ENCODE assay signal across 8 cellular contexts in the genomic region with DNA sequence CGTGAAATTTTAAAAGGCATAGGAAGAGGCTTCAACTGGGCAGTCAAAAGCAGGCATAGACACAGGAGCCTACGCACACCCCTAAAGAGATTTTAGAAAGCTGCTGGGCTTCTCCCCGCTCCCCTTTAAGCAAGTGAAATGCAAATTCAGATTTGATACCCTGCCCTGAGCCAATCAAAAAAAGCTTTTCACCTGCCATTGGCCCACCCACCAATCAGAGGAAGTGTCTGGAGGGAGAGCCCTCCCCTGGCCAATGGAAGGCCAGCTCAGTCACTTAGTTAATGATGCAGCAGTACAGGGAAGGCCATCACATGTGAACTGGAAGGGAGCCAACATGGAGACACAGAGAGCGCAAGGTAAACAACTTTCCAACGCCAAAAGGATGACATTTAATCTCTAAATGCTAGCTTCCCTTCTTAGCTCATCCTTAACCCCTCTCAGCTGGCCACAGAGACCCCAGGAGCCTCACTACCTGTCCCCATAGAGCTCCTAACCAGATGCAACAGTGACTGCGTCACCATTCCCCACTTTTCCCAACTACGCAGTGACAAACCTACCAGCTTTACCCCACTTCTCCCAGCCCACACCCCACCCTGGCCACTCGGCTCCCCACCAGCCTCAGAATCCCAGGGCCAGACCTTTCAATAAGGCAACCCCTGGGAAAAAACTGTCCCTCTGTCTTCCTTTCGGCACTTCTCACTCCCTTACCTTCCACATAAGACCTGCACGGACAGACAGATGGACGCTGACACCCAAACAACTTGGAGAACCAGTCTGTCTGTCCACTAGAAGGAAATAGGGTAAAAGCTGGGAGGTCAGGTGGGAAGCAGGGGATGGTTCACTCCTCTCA.
DNase-seq lines count a peak whose midpoint lies in the region; ATAC-seq and TF ChIP-seq lines count a peak whose summit lies in the region.

No MANE protein-coding gene starts in this region.

- no peak overlapping the region for H3K4me3 ChIP-seq in HEK293 (ENCODE audit: low read depth, low read length)
- H3K4me3 ChIP-seq in prostate gland: peak overlapping the region; percentile 68 to 74
- peak overlapping the region; percentile 98 to 99 for H3K4me3 ChIP-seq in aorta (ENCODE audit: low read length in 2 of 2)

- H3K4me3 Mint-ChIP-seq in glutamatergic neuron (ENCODE audit: unreplicated experiment): no peak overlapping the region

- no peak overlapping the region for H3K27ac Mint-ChIP-seq in glutamatergic neuron (ENCODE audit: unreplicated experiment)

- peak; percentile 75 for TF ChIP-seq POLR2A in prostate gland (IDR thresholded peaks at IDR 0.05)

- H3K27ac ChIP-seq in HEK293 (ENCODE audit: extremely low read depth, low read depth, low read length) (no peak overlapping the region), prostate gland (peak overlapping the region; percentile 99), aorta (ENCODE audit: low read depth in 1 of 2, low read length in 2 of 2) (peak overlapping the region; percentile 97 to 99)

- peaks cover 17% of the 10 kb centered on the region for H3K4me1 Mint-ChIP-seq in glutamatergic neuron (ENCODE audit: low read depth, unreplicated experiment)

- intact Hi-C loops in prostate gland (cut with DNase I) (no loop called here), aorta (cut with DNase I) (loop anchor here in 1 of 2 donors (10.0 kb wide), 1 partner anchor 142 kb away; no protein-coding TSS in a partner anchor)

- POLR2A ChIA-PET in HEK293 (lab: Yijun Ruan, JAX): interaction anchor here (0.7 to 0.9 kb wide), 2 partner anchors 10 to 46 kb away, joined by 3 read pairs; no protein-coding TSS in a partner anchor

- CTCF ChIA-PET in HEK293 (lab: Yijun Ruan, JAX): interaction anchor here (0.8 to 1.8 kb wide), 5 partner anchors 17 to 141 kb away, joined by 3 to 7 read pairs (median 5); no protein-coding TSS in a partner anchor

- ATAC-seq in aorta (ENCODE audit: low FRiP score): peak; percentile 84

- peaks cover 8% of the 10 kb centered on the region for H3K9me3 Mint-ChIP-seq in glutamatergic neuron (ENCODE audit: unreplicated experiment)

- TF ChIP-seq CTCF in HEK293 (tag by site-specific recombination; IDR thresholded peaks at IDR 0.05) (no peak), glutamatergic neuron (IDR thresholded peaks at IDR 0.05; ENCODE audit: partially characterized antibody, unreplicated experiment) (no peak), prostate gland (IDR thresholded peaks at IDR 0.05) (peak in 1 of 4 experiments; percentile 5)

- 31% methylated on average over 11 of the region's 11 CpGs for WGBS in prostate gland
- 6 to 11% methylated on average over 11 of the region's 11 CpGs for WGBS in aorta, 2 donors

- H3K9me3 ChIP-seq in HEK293 (ENCODE audit: control insufficient read depth, insufficient read depth, low read depth, low read length): no peaks in the 10 kb centered on the region
- H3K9me3 ChIP-seq in prostate gland: no peaks in the 10 kb centered on the region
- no peaks in the 10 kb centered on the region for H3K9me3 ChIP-seq in aorta (ENCODE audit: control insufficient read depth, low read length)

- H3K27me3 ChIP-seq in prostate gland (replicated peaks; ENCODE audit: insufficient read depth) (no peaks in the 10 kb centered on the region), aorta (ENCODE audit: control insufficient read depth in 1 of 2, insufficient read depth in 2 of 2, low read length in 1 of 2) (no peaks in the 10 kb centered on the region)

- peak; percentile 53 for DNase-seq in NCI-H1105 treated with DMSO at 0.1 percent for 48 hours (lab: John Stamatoyannopoulos, UW)
- no peak for DNase-seq in NCI-H1105 (lab: John Stamatoyannopoulos, UW)
- peak; percentile 57 for DNase-seq in NCI-H69 (lab: John Stamatoyannopoulos, UW)
- DNase-seq in activated effector memory CD4-positive, alpha-beta T cell treated with anti-CD3 and anti-CD28 coated beads, Interleukin-2, amount 50 U/mL, for 16 hours: peak; percentile 85
- peak; percentile 39 for DNase-seq in glutamatergic neuron
- DNase-seq in prostate gland (ENCODE audit: low spot score): peak; percentile 95
- peak; percentile 89 to 93 for DNase-seq in aorta

- no peaks in the 10 kb centered on the region for H3K36me3 Mint-ChIP-seq in glutamatergic neuron (ENCODE audit: unreplicated experiment)

- H3K27me3 Mint-ChIP-seq in glutamatergic neuron (ENCODE audit: unreplicated experiment): peaks cover 6% of the 10 kb centered on the region

- H3K36me3 ChIP-seq in HEK293 (ENCODE audit: control insufficient read depth in 2 of 2, insufficient read depth in 1 of 2, low read length in 2 of 2) (peaks cover 0 to 15% of the 10 kb centered on the region in 2 experiments; a peak in 1 of 3 replicates), prostate gland (peaks cover 0 to 8% of the 10 kb centered on the region in 2 donors), aorta (ENCODE audit: control insufficient read depth in 1 of 2, insufficient read depth in 2 of 2, low read length in 1 of 2) (peaks cover 0 to 2% of the 10 kb centered on the region in 2 donors)

- H3K4me1 ChIP-seq in HEK293 (ENCODE audit: control insufficient read depth, insufficient read depth, low read length) (no peaks in the 10 kb centered on the region; the same call in 1 of the 2 replicates), prostate gland (replicated peaks) (peaks cover 46% of the 10 kb centered on the region), aorta (ENCODE audit: control insufficient read depth in 1 of 2, insufficient read depth in 2 of 2, low read length in 2 of 2) (peaks cover 0 to 3% of the 10 kb centered on the region in 2 donors)

TF ChIP-seq in HEK293, 187 proteins besides CTCF, POLR2A, EP300 and RAD21:
- TF ChIP-seq SP2 (tag by site-specific recombination; IDR thresholded peaks at IDR 0.05): peak; percentile 52; the same call in 1 of the 2 replicates
- TF ChIP-seq, protein P1, sequence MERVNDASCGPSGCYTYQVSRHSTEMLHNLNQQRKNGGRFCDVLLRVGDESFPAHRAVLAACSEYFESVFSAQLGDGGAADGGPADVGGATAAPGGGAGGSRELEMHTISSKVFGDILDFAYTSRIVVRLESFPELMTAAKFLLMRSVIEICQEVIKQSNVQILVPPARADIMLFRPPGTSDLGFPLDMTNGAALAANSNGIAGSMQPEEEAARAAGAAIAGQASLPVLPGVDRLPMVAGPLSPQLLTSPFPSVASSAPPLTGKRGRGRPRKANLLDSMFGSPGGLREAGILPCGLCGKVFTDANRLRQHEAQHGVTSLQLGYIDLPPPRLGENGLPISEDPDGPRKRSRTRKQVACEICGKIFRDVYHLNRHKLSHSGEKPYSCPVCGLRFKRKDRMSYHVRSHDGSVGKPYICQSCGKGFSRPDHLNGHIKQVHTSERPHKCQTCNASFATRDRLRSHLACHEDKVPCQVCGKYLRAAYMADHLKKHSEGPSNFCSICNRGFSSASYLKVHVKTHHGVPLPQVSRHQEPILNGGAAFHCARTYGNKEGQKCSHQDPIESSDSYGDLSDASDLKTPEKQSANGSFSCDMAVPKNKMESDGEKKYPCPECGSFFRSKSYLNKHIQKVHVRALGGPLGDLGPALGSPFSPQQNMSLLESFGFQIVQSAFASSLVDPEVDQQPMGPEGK (tag by site-specific recombination; IDR thresholded peaks at IDR 0.05): no peak
